Comparison of ENCODE assay signal across 16 cellular contexts in the genomic region with DNA sequence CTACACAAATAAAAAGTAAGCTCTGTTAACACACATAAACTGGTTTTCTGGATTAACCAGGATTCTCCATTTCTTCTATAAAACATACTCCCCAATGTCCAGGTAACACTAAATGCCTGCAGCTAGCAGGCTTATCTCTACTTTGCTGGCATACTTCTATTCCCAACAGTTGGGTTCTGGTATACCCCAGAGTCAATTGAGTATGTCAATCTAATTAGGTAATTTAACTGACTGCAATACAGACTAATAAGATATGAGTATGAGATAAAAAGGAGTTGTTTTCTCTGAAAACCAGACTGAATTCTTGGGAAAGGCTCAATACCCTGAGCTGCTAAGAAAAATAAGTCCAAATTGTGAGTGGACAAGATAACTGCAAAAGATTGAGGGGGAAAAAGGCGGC. TPM values are rescaled to one million over a fixed set of nuclear protein-coding genes. Genes with fewer than 3 reads are reported as not detected.
DNase-seq lines count a peak whose midpoint lies in the region; FAIRE-seq and TF ChIP-seq lines count a peak whose summit lies in the region.
"Had no signal": no experiment of that assay in that cellular context is flagged by ENCODE, and none has a peak within 500 bp of the region (broad histone marks: within the 10 kb centered on the region; RNA-seq: fewer than 3 reads in every experiment).

No MANE protein-coding gene starts in this region.

- H3K4me1 ChIP-seq in mammary epithelial cell (ENCODE audit: insufficient read depth, low read length) (peaks cover 31% of the 10 kb centered on the region), stomach smooth muscle (ENCODE audit: control insufficient read depth, insufficient read depth, low read length) (peaks cover 38% of the 10 kb centered on the region)

- H3K27ac ChIP-seq in mammary epithelial cell (ENCODE audit: insufficient read depth, low read depth, low read length) (peak overlapping the region; percentile 39), stomach smooth muscle (ENCODE audit: low read length) (peak overlapping the region; percentile 32)
- H3K27ac ChIP-seq: Peyer's patch had no signal

- H2AFZ ChIP-seq in mammary epithelial cell (ENCODE audit: low read depth, low read length), result no peak overlapping the region

- DNase-seq in SK-N-DZ (ENCODE audit: low spot score) (peak; percentile 76), mammary epithelial cell (no peak), GM19239 (ENCODE audit: insufficient read length, low spot score) (no peak), GM10266 (ENCODE audit: extremely low spot score) (no peak), GF-D8 (lab: John Stamatoyannopoulos, UW) (no peak), anterior cingulate cortex (lab: John Stamatoyannopoulos, UW) (no peak)
- DNase-seq: ACHN, AML-193, EL, NCI-H1436, NCI-H2081, NCI-H510A treated with DMSO at 0.1 percent for 48 hours, Peyer's patch, Right ventricle myocardium superior had no signal

- CTCF ChIA-PET in mammary epithelial cell (lab: Charles Lee; ENCODE audit: low non-redundant PET), result no interaction called here

- TF ChIP-seq CTCF in mammary epithelial cell (conservative IDR thresholded peaks at IDR 0.05 in 1 of 2, IDR thresholded peaks at IDR 0.05 in 1 of 2; ENCODE audit: extremely low read depth in 1 of 2, insufficient read depth in 1 of 2, low read depth in 1 of 2, low read length in 2 of 2) (no peak), nephron (IDR thresholded peaks at IDR 0.05; ENCODE audit: unreplicated experiment in 3 of 3) (no peak), GM10266 (IDR thresholded peaks at IDR 0.05; ENCODE audit: control insufficient read depth, insufficient read depth, low read depth, missing control alignments) (no peak)

- 91% methylated on average over 1 of the region's 1 CpG for WGBS in mammary epithelial cell (ENCODE audit: low coverage, missing lambda C conversion rate)

- H3K36me3 Mint-ChIP-seq in nephron (ENCODE audit: low read depth), result no peaks in the 10 kb centered on the region

- peak overlapping the region; percentile 63 to 91 (median 73) for H3K27ac Mint-ChIP-seq in nephron

- H3K9me3 ChIP-seq in mammary epithelial cell (replicated peaks; ENCODE audit: insufficient read depth, low read length) (no peaks in the 10 kb centered on the region), stomach smooth muscle (ENCODE audit: control insufficient read depth in 2 of 2, low read length in 2 of 2) (no peaks in the 10 kb centered on the region)
- H3K9me3 ChIP-seq: Peyer's patch had no signal

- H3K79me2 ChIP-seq in mammary epithelial cell (ENCODE audit: insufficient read depth, low read length), result no peaks in the 10 kb centered on the region

- no peak for FAIRE-seq in GM19239 (lab: Jason Lieb, UNC)

- in situ Hi-C loops in mammary epithelial cell (cut with MboI; ENCODE audit: low sequenced_read_pairs in 2 of 2), result loop anchor here in 1 of 2 donors (25.0 kb wide), 1 partner anchor 288 kb away; no protein-coding TSS in a partner anchor

- BruUV-seq in mammary epithelial cell (replicated peaks; lab: Mats Ljungman, UMichigan), result no TSS peak

- no peaks in the 10 kb centered on the region for H4K20me1 ChIP-seq in mammary epithelial cell (ENCODE audit: insufficient read depth, low read length)

- H3K4me2 ChIP-seq in mammary epithelial cell (ENCODE audit: insufficient read depth, low read depth, low read length), result no peak overlapping the region

- intact Hi-C loops in mammary epithelial cell (cut with micrococcal nuclease), result no loop called here

- H3K4me3 ChIP-seq in mammary epithelial cell (replicated peaks in 1 of 3; ENCODE audit: insufficient read depth in 1 of 3, low read depth in 2 of 3, low read length in 3 of 3) (no peak overlapping the region), stomach smooth muscle (ENCODE audit: low read length in 2 of 2) (no peak overlapping the region)
- H3K4me3 ChIP-seq: Peyer's patch had no signal

- H3K9ac ChIP-seq in mammary epithelial cell (ENCODE audit: insufficient read depth, low read length) (no peak overlapping the region), stomach smooth muscle (ENCODE audit: low read length in 2 of 2) (no peak overlapping the region)

- dilution Hi-C loops in mammary epithelial cell (cut with HindIII; ENCODE audit: low sequenced_read_pairs), result no loop called here

- H3K27me3 ChIP-seq in mammary epithelial cell (ENCODE audit: insufficient read depth, low read length) (no peaks in the 10 kb centered on the region), stomach smooth muscle (ENCODE audit: control insufficient read depth in 1 of 2, insufficient read depth in 2 of 2, low read length in 2 of 2) (no peaks in the 10 kb centered on the region)
- H3K27me3 ChIP-seq: Peyer's patch had no signal

- H3K36me3 ChIP-seq in mammary epithelial cell (ENCODE audit: insufficient read depth, low read length) (no peaks in the 10 kb centered on the region), stomach smooth muscle (ENCODE audit: control insufficient read depth in 2 of 2, insufficient read depth in 2 of 2, low read length in 2 of 2) (no peaks in the 10 kb centered on the region)
- H3K36me3 ChIP-seq: Peyer's patch had no signal

- H3K4me3 Mint-ChIP-seq in nephron, result no peak overlapping the region

- H3K4me1 Mint-ChIP-seq in nephron, result peaks cover 38% of the 10 kb centered on the region

- peaks cover 9% of the 10 kb centered on the region for H3K27me3 Mint-ChIP-seq in nephron (ENCODE audit: low read depth)

- H3K9me3 Mint-ChIP-seq in nephron, result no peaks in the 10 kb centered on the region

RNA-seq across cellular contexts. Expression of a gene that starts 9.4 kb away (rescaled TPM):
- 10.6 and 12.0 TPM in 2 replicates for polyA plus RNA-seq in SK-N-DZ (2014; cell fraction: cytosol; rRNA removed)
- 14.7 and 25.0 TPM in 2 replicates for polyA plus RNA-seq in SK-N-DZ (2014; cell fraction: nucleus; rRNA removed)
- total RNA-seq in mammary epithelial cell, result 10 to 100 TPM; 46.4 to 98.5 TPM
- 8.8 TPM for polyA plus RNA-seq in mammary epithelial cell
- polyA minus RNA-seq in mammary epithelial cell, result 44.5 TPM
